Comparison of ENCODE assay signal across 33 cellular contexts in the genomic region with DNA sequence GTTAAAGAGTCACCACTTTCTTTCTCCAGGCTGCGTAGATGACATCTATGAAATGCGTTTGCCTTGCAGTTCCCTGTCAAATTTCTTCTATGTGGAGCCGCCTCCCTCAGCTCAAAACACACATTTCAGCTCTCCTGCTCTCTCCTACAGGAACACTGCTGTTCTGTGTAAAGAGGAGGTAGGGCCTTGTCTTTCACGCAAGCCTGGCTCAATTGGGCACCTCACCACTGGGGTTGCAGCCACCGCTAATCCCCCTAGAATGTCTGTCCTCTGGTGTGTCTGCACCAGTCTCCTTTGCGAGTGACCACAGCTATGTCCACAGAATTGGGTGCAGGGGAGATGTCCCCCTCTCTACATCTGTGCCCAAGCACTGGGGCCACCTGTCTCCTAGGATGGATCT. TPM values are rescaled to one million over a fixed set of nuclear protein-coding genes. Genes with fewer than 3 reads are reported as not detected.
"Had no signal": no experiment of that assay in that cellular context is flagged by ENCODE, and none has a peak within 500 bp of the region (broad histone marks: within the 10 kb centered on the region; RNA-seq: fewer than 3 reads in every experiment).

No MANE protein-coding gene starts in this region.

- H3K36me3 ChIP-seq: WERI-Rb-1 had no signal

- H3K9me3 Mint-ChIP-seq: activated CD4-positive, alpha-beta memory T cell treated with anti-CD3 and anti-CD28 coated beads, Interleukin-2, amount 10 ng/mL, durations not matched to agents 7 days and 5 days; activated naive CD4-positive, alpha-beta T cell treated with anti-CD3 and anti-CD28 coated beads, Interleukin-2, amount 10 ng/mL, durations not matched to agents 7 days and 5 days; brain had no signal

- H3K36me3 Mint-ChIP-seq: activated CD8-positive, alpha-beta memory T cell treated with anti-CD3 and anti-CD28 coated beads, Interleukin-2, amount 10 ng/mL, durations not matched to agents 7 days and 5 days; activated naive CD4-positive, alpha-beta T cell treated with anti-CD3 and anti-CD28 coated beads, Interleukin-2, amount 10 ng/mL, durations not matched to agents 7 days and 5 days; activated naive CD8-positive, alpha-beta T cell; brain had no signal

- H3K27ac ChIP-seq: WERI-Rb-1 had no signal

- ATAC-seq: activated CD4-positive, alpha-beta T cell treated with anti-CD3 and anti-CD28 coated beads for 36 hours; activated CD8-positive, alpha-beta memory T cell treated with anti-CD3 and anti-CD28 coated beads, Interleukin-2, amount 10 ng/mL, durations not matched to agents 7 days and 5 days; activated naive CD8-positive, alpha-beta T cell treated with anti-CD3 and anti-CD28 coated beads, Interleukin-2, amount 50 U/mL, for 24 hours had no signal

- H3K27ac Mint-ChIP-seq: activated CD4-positive, alpha-beta memory T cell treated with anti-CD3 and anti-CD28 coated beads, Interleukin-2, amount 10 ng/mL, durations not matched to agents 7 days and 5 days; activated CD4-positive, alpha-beta T cell treated with anti-CD3 and anti-CD28 coated beads for 36 hours; activated CD8-positive, alpha-beta memory T cell treated with anti-CD3 and anti-CD28 coated beads, Interleukin-2, amount 10 ng/mL, durations not matched to agents 7 days and 5 days; activated naive CD4-positive, alpha-beta T cell treated with anti-CD3 and anti-CD28 coated beads, Interleukin-2, amount 10 ng/mL, durations not matched to agents 7 days and 5 days; activated naive CD8-positive, alpha-beta T cell; activated naive CD8-positive, alpha-beta T cell treated with anti-CD3 and anti-CD28 coated beads, Interleukin-2, amount 50 U/mL, for 24 hours; brain had no signal

- DNase-seq: activated CD4-positive, alpha-beta memory T cell treated with anti-CD3 and anti-CD28 coated beads, Interleukin-2, amount 10 ng/mL, durations not matched to agents 7 days and 5 days; activated CD4-positive, alpha-beta T cell treated with anti-CD3 and anti-CD28 coated beads for 36 hours; activated CD8-positive, alpha-beta memory T cell treated with anti-CD3 and anti-CD28 coated beads for 24 hours; activated CD8-positive, alpha-beta memory T cell treated with anti-CD3 and anti-CD28 coated beads, Interleukin-2, amount 10 ng/mL, durations not matched to agents 7 days and 5 days; activated CD8-positive, alpha-beta memory T cell treated with anti-CD3 and anti-CD28 coated beads, Interleukin-2, amount 50 U/mL, for 48 hours; activated effector memory CD4-positive, alpha-beta T cell treated with Interleukin-2 at 50 U/mL for 16 hours; activated naive CD4-positive, alpha-beta T cell treated with anti-CD3 and anti-CD28 coated beads, Interleukin-2, amount 10 ng/mL, durations not matched to agents 7 days and 5 days; activated naive CD8-positive, alpha-beta T cell treated with anti-CD3 and anti-CD28 coated beads, Interleukin-2, amount 50 U/mL, for 24 hours; activated T-cell treated with anti-CD3 and anti-CD28 coated beads, Interleukin-2, amount 50 U/mL, for 48 hours; anterior cingulate cortex; caudate nucleus; Kasumi-1; KBM-7; MM.1S; MV-4-11; NCI-H1092; NCI-H1436 treated with DMSO at 0.1 percent for 48 hours; NCI-H1694 treated with DMSO at 0.1 percent for 48 hours; NCI-H2029; NCI-H345; NCI-H524 treated with DMSO at 0.1 percent for 48 hours; NCI-H748 treated with DMSO at 0.1 percent for 48 hours; NK-92 treated with Interleukin-12 subunit alpha and Interleukin-12 subunit beta, amount 100 ng/mL, for 24 hours; Right ventricle myocardium superior; SW 1271; T-helper 1 cell; T-helper 2 cell; T-helper 9 cell; WERI-Rb-1 had no signal

- FAIRE-seq: bronchial epithelial cell had no signal

- H3K27me3 Mint-ChIP-seq: activated CD4-positive, alpha-beta memory T cell treated with anti-CD3 and anti-CD28 coated beads, Interleukin-2, amount 10 ng/mL, durations not matched to agents 7 days and 5 days; activated CD4-positive, alpha-beta T cell treated with anti-CD3 and anti-CD28 coated beads for 36 hours; activated CD8-positive, alpha-beta memory T cell treated with anti-CD3 and anti-CD28 coated beads, Interleukin-2, amount 10 ng/mL, durations not matched to agents 7 days and 5 days; activated naive CD4-positive, alpha-beta T cell treated with anti-CD3 and anti-CD28 coated beads, Interleukin-2, amount 10 ng/mL, durations not matched to agents 7 days and 5 days; activated naive CD8-positive, alpha-beta T cell treated with anti-CD3 and anti-CD28 coated beads, Interleukin-2, amount 50 U/mL, for 24 hours; brain had no signal

- H3K4me3 Mint-ChIP-seq: activated CD4-positive, alpha-beta memory T cell treated with anti-CD3 and anti-CD28 coated beads, Interleukin-2, amount 10 ng/mL, durations not matched to agents 7 days and 5 days; activated CD4-positive, alpha-beta T cell treated with anti-CD3 and anti-CD28 coated beads for 36 hours; activated CD8-positive, alpha-beta memory T cell treated with anti-CD3 and anti-CD28 coated beads, Interleukin-2, amount 10 ng/mL, durations not matched to agents 7 days and 5 days; activated naive CD4-positive, alpha-beta T cell treated with anti-CD3 and anti-CD28 coated beads, Interleukin-2, amount 10 ng/mL, durations not matched to agents 7 days and 5 days; activated naive CD8-positive, alpha-beta T cell; activated naive CD8-positive, alpha-beta T cell treated with anti-CD3 and anti-CD28 coated beads, Interleukin-2, amount 50 U/mL, for 24 hours; brain had no signal

- H3K4me1 Mint-ChIP-seq: activated CD4-positive, alpha-beta memory T cell treated with anti-CD3 and anti-CD28 coated beads, Interleukin-2, amount 10 ng/mL, durations not matched to agents 7 days and 5 days; activated CD4-positive, alpha-beta T cell treated with anti-CD3 and anti-CD28 coated beads for 36 hours; activated CD8-positive, alpha-beta memory T cell treated with anti-CD3 and anti-CD28 coated beads, Interleukin-2, amount 10 ng/mL, durations not matched to agents 7 days and 5 days; activated naive CD4-positive, alpha-beta T cell treated with anti-CD3 and anti-CD28 coated beads, Interleukin-2, amount 10 ng/mL, durations not matched to agents 7 days and 5 days; activated naive CD8-positive, alpha-beta T cell treated with anti-CD3 and anti-CD28 coated beads, Interleukin-2, amount 50 U/mL, for 24 hours; brain had no signal

RNA-seq across cellular contexts. Expression of a gene that starts 31.8 kb away (rescaled TPM):
- total RNA-seq: activated CD4-positive, alpha-beta memory T cell treated with anti-CD3 and anti-CD28 coated beads, Interleukin-2, amount 10 ng/mL, durations not matched to agents 7 days and 5 days; activated CD4-positive, alpha-beta T cell treated with anti-CD3 and anti-CD28 coated beads for 36 hours; activated CD8-positive, alpha-beta memory T cell treated with anti-CD3 and anti-CD28 coated beads, Interleukin-2, amount 10 ng/mL, durations not matched to agents 7 days and 5 days; bronchial epithelial cell; NCI-H460; Right ventricle myocardium superior had no signal

RNA-seq across cellular contexts. Expression of a gene that starts 36.5 kb away (rescaled TPM):
- total RNA-seq: activated CD4-positive, alpha-beta memory T cell treated with anti-CD3 and anti-CD28 coated beads, Interleukin-2, amount 10 ng/mL, durations not matched to agents 7 days and 5 days; activated CD4-positive, alpha-beta T cell treated with anti-CD3 and anti-CD28 coated beads for 36 hours; activated CD8-positive, alpha-beta memory T cell treated with anti-CD3 and anti-CD28 coated beads, Interleukin-2, amount 10 ng/mL, durations not matched to agents 7 days and 5 days; bronchial epithelial cell; Right ventricle myocardium superior had no signal
